In genomic region chr6:84526631-84527030, GRCh38 we compare ENCODE assay signal across 18 cellular contexts.
"Had no signal": no experiment of that assay in that cellular context is flagged by ENCODE, and none has a peak within 500 bp of the region (broad histone marks: within the 10 kb centered on the region; RNA-seq: fewer than 3 reads in every experiment).

No MANE protein-coding gene starts in this region.

- H3K36me3 ChIP-seq: adrenal gland, gastrocnemius medialis, neutrophil, sigmoid colon, stomach, vagina had no signal

- H3K4me3 ChIP-seq: adrenal gland, gastrocnemius medialis, lung, sigmoid colon, stomach, vagina had no signal

- ATAC-seq: esophagus mucosa; gastrocnemius medialis; left lobe of liver; natural killer cell treated with Interleukin-12 subunit alpha and Interleukin-12 subunit beta and Interleukin-15 and Interleukin-18, amount 100 ng/mL, for 72 hours; stimulated activated effector memory CD8-positive, alpha-beta T cell treated with anti-CD3 and anti-CD28 coated beads, Interleukin-12 subunit alpha, Interleukin-12 subunit beta, amount 100 ng/mL, for 72 hours had no signal

- H3K27me3 ChIP-seq: adrenal gland, gastrocnemius medialis, neutrophil, sigmoid colon, stomach, vagina had no signal

- DNase-seq: activated CD4-positive, alpha-beta T cell treated with anti-CD3 and anti-CD28 coated beads, Interleukin-2, amount 50 U/mL, for 4 hours; activated gamma-delta T cell treated with Interleukin-2 at 50 U/mL for 16 hours; adrenal gland; effector CD4-positive, alpha-beta T cell; gastrocnemius medialis; head of caudate nucleus; kidney; sigmoid colon; stimulated activated CD4-positive, alpha-beta T cell treated with anti-CD3 and anti-CD28 coated beads, Interleukin-4, amount 100 ng/mL, for 24 hours; stomach; trophoblast cell had no signal
